ENCODE assay signal across 8 cellular contexts in the genomic region with DNA sequence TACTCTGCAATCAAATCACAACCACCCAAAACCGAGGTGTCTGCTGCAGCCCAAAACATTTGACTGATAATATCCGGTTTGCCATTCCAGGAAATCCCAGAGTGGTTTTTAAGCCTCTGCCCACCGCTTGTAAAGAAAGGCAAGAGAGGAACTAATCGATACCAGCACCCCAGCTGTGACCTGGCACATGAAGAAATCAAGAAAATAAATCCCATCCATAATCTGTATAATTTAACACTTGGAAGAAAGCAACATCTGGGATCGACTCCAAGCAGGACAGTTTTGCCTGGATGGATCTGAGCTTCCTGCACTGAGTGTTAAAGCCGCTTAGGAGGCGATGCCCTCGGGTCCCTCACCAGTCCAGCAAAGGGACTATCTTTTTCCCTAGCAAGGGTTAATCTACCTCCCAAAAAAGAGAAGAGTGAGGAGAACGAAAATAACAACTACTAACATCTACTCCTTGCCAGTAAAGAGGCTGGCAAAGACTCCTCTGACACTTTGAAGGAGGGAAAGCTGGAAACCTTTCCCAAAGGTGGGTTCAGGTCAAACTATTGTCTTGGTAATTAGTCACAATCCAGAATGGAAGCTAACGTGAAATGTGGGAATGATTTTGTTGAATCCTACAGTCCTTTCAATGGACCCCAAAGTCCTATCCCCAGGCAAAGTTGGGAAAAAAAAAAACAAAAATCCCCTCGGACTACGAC. TPM values are rescaled to one million over a fixed set of nuclear protein-coding genes. Genes with fewer than 3 reads are reported as not detected.
A peak's percentile ranks its signal among the peaks of the same experiment; 100 is the strongest.
DNase-seq lines count a peak whose midpoint lies in the region; ATAC-seq and TF ChIP-seq lines count a peak whose summit lies in the region.

No MANE protein-coding gene starts in this region.

- no peaks in the 10 kb centered on the region for H3K36me3 Mint-ChIP-seq in brain

- no peak for DNase-seq in DND-41
- peak; percentile 72 for DNase-seq in NCI-H1092 treated with DMSO at 0.1 percent for 48 hours (lab: John Stamatoyannopoulos, UW)
- DNase-seq in medulla oblongata (ENCODE audit: extremely low spot score), result peak; percentile 59
- DNase-seq in transverse colon, result no peak
- no peak for DNase-seq in NCI-H1694 (lab: John Stamatoyannopoulos, UW)
- DNase-seq in germinal center (ENCODE audit: low spot score), result no peak

- peaks cover 17% of the 10 kb centered on the region for H3K27me3 Mint-ChIP-seq in brain

- H3K4me3 ChIP-seq in DND-41 (ENCODE audit: low read depth in 1 of 2, low read length in 2 of 2), result peak overlapping the region; percentile 75 to 93; a peak in 3 of 4 replicates
- peak overlapping the region; percentile 64 to 89 (median 80) for H3K4me3 ChIP-seq in transverse colon

- H3K27ac ChIP-seq in DND-41 (ENCODE audit: low read length), result no peak overlapping the region
- peak overlapping the region; percentile 86 to 91 (median 88) for H3K27ac ChIP-seq in transverse colon

- H4K20me1 ChIP-seq in DND-41 (ENCODE audit: insufficient read depth, low read length), result no peaks in the 10 kb centered on the region

- peak overlapping the region; percentile 96 for H2AFZ ChIP-seq in DND-41 (ENCODE audit: low read depth, low read length)

- TF ChIP-seq EP300 in transverse colon (IDR thresholded peaks at IDR 0.05; ENCODE audit: low read depth), result no peak

- intact Hi-C loops in transverse colon (cut with DNase I; ENCODE audit: low total_unique reads), result no loop called here

- TF ChIP-seq CTCF in DND-41 (IDR thresholded peaks at IDR 0.05; ENCODE audit: borderline replicate concordance, extremely low read depth, low read length, poor library complexity, severe bottlenecking) (no peak), brain (conservative IDR thresholded peaks at IDR 0.05) (no peak), transverse colon (IDR thresholded peaks at IDR 0.05) (no peak)

- no peaks in the 10 kb centered on the region for H3K9me3 ChIP-seq in DND-41 (ENCODE audit: insufficient read depth, low read length, severe bottlenecking)
- H3K9me3 ChIP-seq in transverse colon, result no peaks in the 10 kb centered on the region

- H3K36me3 ChIP-seq in DND-41 (ENCODE audit: insufficient read depth, low read length), result peaks cover 4% of the 10 kb centered on the region; the same call in 1 of the 2 replicates
- no peaks in the 10 kb centered on the region for H3K36me3 ChIP-seq in transverse colon

- ATAC-seq in DND-41 (ENCODE audit: insufficient read depth, low read depth) (no peak), GM18907 (IDR thresholded peaks at IDR 0.05; ENCODE audit: unreplicated experiment) (no peak)

- peak overlapping the region; percentile 94 to 97 (median 96) for H3K27ac Mint-ChIP-seq in brain

- WGBS in transverse colon (ENCODE audit: low coverage in 1 of 2), 2 donors, result 6 to 8% methylated on average over 5 to 12 of the region's 12 CpGs

- H3K9me3 Mint-ChIP-seq in brain, result peaks cover 0 to 5% (median 0%) of the 10 kb centered on the region in 5 experiments

- peak overlapping the region; percentile 67 for H3K9ac ChIP-seq in DND-41 (ENCODE audit: low read depth, low read length)

- peak overlapping the region; percentile 100 for H3K4me2 ChIP-seq in DND-41 (ENCODE audit: insufficient read depth, low read length)

- peaks cover 25% of the 10 kb centered on the region for H3K79me2 ChIP-seq in DND-41 (ENCODE audit: insufficient read depth, low read length)

- in situ Hi-C loops in transverse colon (cut with MboI; ENCODE audit: low pct_ligation_motif_present in 1 of 4, low pct_unique_long_range_greater_than_20kb in 1 of 4, low sequenced_read_pairs in 3 of 4), result loop anchor here in 2 of 4 donors (25.0 kb wide), 2 partner anchors 183 to 258 kb away; a partner anchor contains a TSS

- peak overlapping the region; percentile 96 to 99 (median 99) for H3K4me3 Mint-ChIP-seq in brain

- peaks cover 38% of the 10 kb centered on the region for H3K4me1 Mint-ChIP-seq in brain

- peaks cover 38% of the 10 kb centered on the region for H3K4me1 ChIP-seq in DND-41 (ENCODE audit: insufficient read depth, low read length)
- peaks cover 0 to 29% (median 14%) of the 10 kb centered on the region in 4 donors for H3K4me1 ChIP-seq in transverse colon

- TF ChIP-seq POLR2A in transverse colon (IDR thresholded peaks at IDR 0.05), result no peak

- peaks cover 22% of the 10 kb centered on the region for H3K27me3 ChIP-seq in DND-41 (ENCODE audit: insufficient read depth, low read length, poor library complexity)
- peaks cover 2% of the 10 kb centered on the region for H3K27me3 ChIP-seq in transverse colon

RNA-seq across cellular contexts. Expression of a gene that starts 2.0 kb away (rescaled TPM):
- polyA plus RNA-seq in brain (ENCODE audit: insufficient read depth, low read depth, low replicate concordance), result 8.4 TPM
- total RNA-seq in transverse colon, result 10 to 100 TPM; 12.7 to 28.4 (median 19.5) TPM

RNA-seq across cellular contexts. Expression of a gene that starts 2.3 kb away (rescaled TPM):
- 10.3 TPM for polyA plus RNA-seq in brain (ENCODE audit: insufficient read depth, low read depth, low replicate concordance)
- total RNA-seq in transverse colon, result 10 to 100 TPM in 3 of 4 donors, 1 to 10 TPM in 1; 2.2 to 27.6 (median 24.1) TPM

Comparison
In these comparisons a context has a peak if more than half of its experiments do, and no peak if none do; other contexts are left out.
1. DNase-seq: peak in NCI-H1092 treated with DMSO at 0.1 percent for 48 hours (single experiment) and medulla oblongata (single experiment); none in DND-41 (single experiment), transverse colon (single experiment), NCI-H1694 (single experiment) and germinal center (single experiment).